14 cellular contexts compared by ENCODE assay signal in genomic region chr17:75326587-75326955, GRCh38. TPM values are rescaled to one million over a fixed set of nuclear protein-coding genes. Genes with fewer than 3 reads are reported as not detected.
DNase-seq lines count a peak whose midpoint lies in the region; ATAC-seq and TF ChIP-seq lines count a peak whose summit lies in the region.
"Had no signal": no experiment of that assay in that cellular context is flagged by ENCODE, and none has a peak within 500 bp of the region (broad histone marks: within the 10 kb centered on the region; RNA-seq: fewer than 3 reads in every experiment).

No MANE protein-coding gene starts in this region.

- no peak overlapping the region for H2BK15ac ChIP-seq in IMR-90 (ENCODE audit: low read depth, low read length)
- H2BK15ac ChIP-seq in mesenchymal stem cell (ENCODE audit: low read depth, poor library complexity, severe bottlenecking), result no peak overlapping the region

- H3K27ac Mint-ChIP-seq in activated B cell treated with CpG ODN at 0.5 μM for 24 hours, result peak overlapping the region; percentile 88

- H4K91ac ChIP-seq in IMR-90 (ENCODE audit: insufficient read depth, low read depth, low read length) (no peak overlapping the region), mesenchymal stem cell (ENCODE audit: low read length) (no peak overlapping the region)

- TF ChIP-seq CTCF in IMR-90 (conservative IDR thresholded peaks at IDR 0.05; ENCODE audit: low read depth, low read length) (no peak), activated B cell treated with CpG ODN at 0.5 μM for 24 hours (IDR thresholded peaks at IDR 0.05) (no peak)

- TF ChIP-seq POLR2A in IMR-90 (IDR thresholded peaks at IDR 0.05; ENCODE audit: low read depth, low read length), result no peak

- peaks cover 18 to 61% of the 10 kb centered on the region in 2 experiments for H3K79me1 ChIP-seq in IMR-90 (ENCODE audit: low read depth in 1 of 2, low read length in 2 of 2)
- peaks cover 39% of the 10 kb centered on the region for H3K79me1 ChIP-seq in mesenchymal stem cell (replicated peaks; ENCODE audit: low read length, poor library complexity, severe bottlenecking)

- dilution Hi-C loops in IMR-90 (cut with HindIII; ENCODE audit: low sequenced_read_pairs, unreplicated experiment), result no loop called here

- no peak for TF ChIP-seq RAD21 in IMR-90 (IDR thresholded peaks at IDR 0.05; ENCODE audit: low read length)

- H3K27ac ChIP-seq in IMR-90 (ENCODE audit: insufficient read depth, low read length) (no peak overlapping the region), mesenchymal stem cell (ENCODE audit: low read length, poor library complexity, severe bottlenecking) (no peak overlapping the region)

- H3K36me3 ChIP-seq in IMR-90 (ENCODE audit: control insufficient read depth, insufficient read depth, low read length) (peaks cover 18% of the 10 kb centered on the region), mesenchymal stem cell (ENCODE audit: control insufficient read depth in 1 of 2, insufficient read depth in 2 of 2, low read depth in 1 of 2, low read length in 2 of 2) (peaks cover 30 to 33% of the 10 kb centered on the region in 2 experiments)
- H3K36me3 ChIP-seq: breast epithelium had no signal

- H2AK5ac ChIP-seq in IMR-90 (ENCODE audit: low read depth, low read length), result peak overlapping the region; percentile 27; the same call in 1 of the 2 replicates
- H2AK5ac ChIP-seq in mesenchymal stem cell (ENCODE audit: low read length, severe bottlenecking), result no peak overlapping the region

- H3K9me3 ChIP-seq in IMR-90 (ENCODE audit: control insufficient read depth, insufficient read depth, low read length) (no peaks in the 10 kb centered on the region), mesenchymal stem cell (ENCODE audit: control insufficient read depth, low read length) (no peaks in the 10 kb centered on the region)
- H3K9me3 ChIP-seq: breast epithelium had no signal

- H2BK5ac ChIP-seq in IMR-90 (ENCODE audit: low read depth, low read length, poor library complexity, severe bottlenecking) (no peak overlapping the region), mesenchymal stem cell (ENCODE audit: low read depth, low read length, poor library complexity, severe bottlenecking) (no peak overlapping the region)

- H4K20me1 ChIP-seq in IMR-90 (ENCODE audit: insufficient read depth, low read length), result peaks cover 15% of the 10 kb centered on the region; the same call in 1 of the 2 replicates

- peaks cover 82% of the 10 kb centered on the region for H3K4me1 Mint-ChIP-seq in activated B cell treated with CpG ODN at 0.5 μM for 24 hours

- H3K18ac ChIP-seq in IMR-90 (ENCODE audit: low read depth, low read length) (no peak overlapping the region), mesenchymal stem cell (ENCODE audit: low read depth in 1 of 2, low read length in 2 of 2) (peak overlapping the region in 1 of 2 experiments; percentile 43)

- H3K36me3 Mint-ChIP-seq in activated B cell treated with CpG ODN at 0.5 μM for 24 hours (ENCODE audit: low read depth), result peaks cover 70% of the 10 kb centered on the region

- no peak overlapping the region for H3K56ac ChIP-seq in IMR-90 (ENCODE audit: extremely low read depth, insufficient read depth, low read length)

- H4K8ac ChIP-seq in IMR-90 (ENCODE audit: low read depth in 2 of 2, low read length in 2 of 2) (no peak overlapping the region), mesenchymal stem cell (ENCODE audit: low read length) (peak overlapping the region; percentile 37)

- H4K5ac ChIP-seq in IMR-90 (ENCODE audit: low read depth, low read length), result no peak overlapping the region

- in situ Hi-C loops in IMR-90 (cut with MboI; ENCODE audit: low sequenced_read_pairs), result no loop called here

- peak overlapping the region; percentile 57 for H3K4me3 Mint-ChIP-seq in activated B cell treated with CpG ODN at 0.5 μM for 24 hours
- H3K4me3 Mint-ChIP-seq: H9 had no signal

- no peak overlapping the region for H2BK12ac ChIP-seq in mesenchymal stem cell (ENCODE audit: low read length in 2 of 2)

- intact Hi-C loops in IMR-90 (cut with micrococcal nuclease) (loop anchor here (5.0 kb wide), 1 partner anchor 36 kb away; no protein-coding TSS in a partner anchor), activated B cell treated with CpG ODN at 0.5 μM for 24 hours (cut with micrococcal nuclease) (loop anchor here (5.0 kb wide), 1 partner anchor 36 kb away; no protein-coding TSS in a partner anchor)

- DNase-seq in CD1c-positive myeloid dendritic cell (ENCODE audit: extremely low spot score), result peak; percentile 33
- DNase-seq in IMR-90, result no peak
- DNase-seq in activated B cell treated with CpG ODN at 0.5 μM for 24 hours, result no peak
- DNase-seq in mesenchymal stem cell, result no peak
- no peak for DNase-seq in amniotic stem cell (lab: John Stamatoyannopoulos, UW)
- DNase-seq: H9, left colon, NCI-H146, retina had no signal

- H3K9ac ChIP-seq in IMR-90 (ENCODE audit: low read depth, low read length) (no peak overlapping the region), mesenchymal stem cell (ENCODE audit: low read length) (peak overlapping the region; percentile 2)

- H3K4me3 ChIP-seq in IMR-90 (ENCODE audit: insufficient read depth, low read depth, low read length), result no peak overlapping the region
- H3K4me3 ChIP-seq in mesenchymal stem cell (ENCODE audit: insufficient read depth in 1 of 2, low read depth in 1 of 2, low read length in 2 of 2), result no peak overlapping the region
- H3K4me3 ChIP-seq: breast epithelium had no signal

- H2AFZ ChIP-seq in IMR-90 (replicated peaks; ENCODE audit: low read length, poor library complexity) (peak overlapping the region; percentile 34), mesenchymal stem cell (ENCODE audit: low read depth, low read length) (no peak overlapping the region)

- peak overlapping the region; percentile 12; the same call in 1 of the 2 replicates for H3K4ac ChIP-seq in IMR-90 (ENCODE audit: low read depth, low read length)
- H3K4ac ChIP-seq in mesenchymal stem cell (ENCODE audit: low read depth in 1 of 2, low read length in 2 of 2), result no peak overlapping the region

- H3K23ac ChIP-seq in IMR-90 (ENCODE audit: low read depth, low read length), result no peak overlapping the region
- no peak overlapping the region for H3K23ac ChIP-seq in mesenchymal stem cell (ENCODE audit: low read length in 2 of 2)

- H3K27me3 ChIP-seq in IMR-90 (ENCODE audit: control insufficient read depth, insufficient read depth, low read length) (no peaks in the 10 kb centered on the region), mesenchymal stem cell (ENCODE audit: control insufficient read depth in 1 of 2, insufficient read depth in 1 of 2, low read length in 2 of 2) (no peaks in the 10 kb centered on the region)
- H3K27me3 ChIP-seq: breast epithelium had no signal

- no peaks in the 10 kb centered on the region for H3K27me3 Mint-ChIP-seq in activated B cell treated with CpG ODN at 0.5 μM for 24 hours

- H2BK20ac ChIP-seq in IMR-90 (ENCODE audit: low read depth, low read length), result no peak overlapping the region

- H3K14ac ChIP-seq in IMR-90 (replicated peaks; ENCODE audit: low read depth, low read length) (no peak overlapping the region), mesenchymal stem cell (ENCODE audit: low read length in 2 of 2) (no peak overlapping the region)

- no TSS peak for BruUV-seq in IMR-90 (replicated peaks; lab: Mats Ljungman, UMichigan)

- peaks cover 15% of the 10 kb centered on the region for H3K9me1 ChIP-seq in IMR-90 (ENCODE audit: insufficient read depth, low read length)

- CTCF ChIA-PET in IMR-90 (lab: Yijun Ruan, JAX), result interaction anchor here (0.5 to 1.4 kb wide), 2 partner anchors 60 to 68 kb away, joined by 3 to 5 read pairs; no protein-coding TSS in a partner anchor
- CTCF ChIA-PET in activated B cell treated with CpG ODN at 0.5 μM for 24 hours (lab: Charles Lee), result interaction anchor here (0.7 to 1.4 kb wide), 5 partner anchors 10 to 86 kb away, joined by 3 to 6 read pairs (median 3); partner anchors contain the start of gene SLC25A19

- H3K4me2 ChIP-seq in IMR-90 (ENCODE audit: low read depth, low read length), result no peak overlapping the region
- H3K4me2 ChIP-seq in mesenchymal stem cell (ENCODE audit: low read length, poor library complexity, severe bottlenecking), result no peak overlapping the region

- H2BK120ac ChIP-seq in IMR-90 (ENCODE audit: low read depth, low read length), result no peak overlapping the region
- no peak overlapping the region for H2BK120ac ChIP-seq in mesenchymal stem cell (ENCODE audit: low read depth, low read length)

- H2AK9ac ChIP-seq in IMR-90 (replicated peaks; ENCODE audit: low read depth, low read length, poor library complexity), result no peak overlapping the region

- no peaks in the 10 kb centered on the region for H3K9me3 Mint-ChIP-seq in activated B cell treated with CpG ODN at 0.5 μM for 24 hours
- H3K9me3 Mint-ChIP-seq: H9 had no signal

- POLR2A ChIA-PET in IMR-90 (lab: Charles Lee; ENCODE audit: unreplicated experiment), result interaction anchor here (0.7 kb wide), 1 partner anchor 67 kb away, joined by 3 read pairs; no protein-coding TSS in a partner anchor
- POLR2A ChIA-PET in activated B cell treated with CpG ODN at 0.5 μM for 24 hours (lab: Charles Lee), result interaction anchor here (0.9 to 22.1 kb wide), 11 partner anchors 9 to 83 kb away, joined by 3 to 1048 read pairs (median 6); partner anchors contain the start of genes GRB2 and SLC25A19

- H3K4me1 ChIP-seq in IMR-90 (ENCODE audit: control insufficient read depth, insufficient read depth, low read length) (peaks cover 5% of the 10 kb centered on the region), mesenchymal stem cell (ENCODE audit: control insufficient read depth, insufficient read depth, low read depth, low read length) (peaks cover 6% of the 10 kb centered on the region)
- H3K4me1 ChIP-seq: breast epithelium had no signal

- no peak for ATAC-seq in IMR-90 (ENCODE audit: low read depth)
- ATAC-seq in activated B cell treated with CpG ODN at 0.5 μM for 24 hours (ENCODE audit: low read depth), result no peak
- no peak for ATAC-seq in HG03039 (IDR thresholded peaks at IDR 0.05; ENCODE audit: unreplicated experiment)
- no peak for ATAC-seq in GM18517 (IDR thresholded peaks at IDR 0.05; ENCODE audit: unreplicated experiment)
- ATAC-seq in HG03457 (IDR thresholded peaks at IDR 0.05; ENCODE audit: unreplicated experiment), result no peak
- ATAC-seq: left colon, Panc1 had no signal

TF ChIP-seq in IMR-90, 13 proteins besides CTCF, POLR2A, EP300 and RAD21 (continues in another document):
- no peak for TF ChIP-seq MXI1 (IDR thresholded peaks at IDR 0.05; ENCODE audit: borderline replicate concordance, low read depth, low read length)

RNA-seq across cellular contexts. Expression of gene SLC25A19, which starts 37.3 kb away (rescaled TPM):
- total RNA-seq in IMR-90 (2012; rRNA removed) (8.3 and 9.1 TPM in 2 replicates), activated B cell treated with CpG ODN at 0.5 μM for 24 hours (87.6 and 96.7 TPM in 2 replicates)
- polyA plus RNA-seq in IMR-90 (2012; rRNA removed), result 9.2 and 10.1 TPM in 2 replicates
- polyA plus RNA-seq in IMR-90 (2012; cell fraction: cytosol; rRNA removed), result 6.8 and 8.2 TPM in 2 replicates
- 7.1 and 9.9 TPM in 2 replicates for polyA plus RNA-seq in IMR-90 (2012; cell fraction: nucleus; rRNA removed; ENCODE audit: low replicate concordance)
- 5.0 TPM for polyA plus RNA-seq in mesenchymal stem cell (2013, experiment 1 of 2)
- polyA plus RNA-seq in mesenchymal stem cell (2013, experiment 2 of 2), result 4.5 TPM

RNA-seq across cellular contexts. Expression of gene MIF4GD, which starts 55.5 kb away (rescaled TPM):
- total RNA-seq in IMR-90 (2012; rRNA removed) (3.3 and 4.1 TPM in 2 replicates), activated B cell treated with CpG ODN at 0.5 μM for 24 hours (50.8 and 55.2 TPM in 2 replicates)
- 6.9 and 7.7 TPM in 2 replicates for polyA plus RNA-seq in IMR-90 (2012; rRNA removed)
- polyA plus RNA-seq in IMR-90 (2012; cell fraction: cytosol; rRNA removed), result 7.9 and 11.1 TPM in 2 replicates
- 5.9 and 6.9 TPM in 2 replicates for polyA plus RNA-seq in IMR-90 (2012; cell fraction: nucleus; rRNA removed; ENCODE audit: low replicate concordance)
- polyA plus RNA-seq in mesenchymal stem cell (2013, experiment 1 of 2), result 7.0 TPM
- 7.0 TPM for polyA plus RNA-seq in mesenchymal stem cell (2013, experiment 2 of 2)

Comparison
In these comparisons a context has a peak if more than half of its experiments do, and no peak if none do; other contexts are left out.
1. RNA of gene MIF4GD, which starts 55.5 kb away (total RNA-seq): 50.8 to 55.2 TPM in activated B cell treated with CpG ODN at 0.5 μM for 24 hours; 3.3 to 4.1 TPM in IMR-90; every median in the first group is over 10 times any median in the second.